Comparison of ENCODE assay signal across 8 cellular contexts in the genomic region with DNA sequence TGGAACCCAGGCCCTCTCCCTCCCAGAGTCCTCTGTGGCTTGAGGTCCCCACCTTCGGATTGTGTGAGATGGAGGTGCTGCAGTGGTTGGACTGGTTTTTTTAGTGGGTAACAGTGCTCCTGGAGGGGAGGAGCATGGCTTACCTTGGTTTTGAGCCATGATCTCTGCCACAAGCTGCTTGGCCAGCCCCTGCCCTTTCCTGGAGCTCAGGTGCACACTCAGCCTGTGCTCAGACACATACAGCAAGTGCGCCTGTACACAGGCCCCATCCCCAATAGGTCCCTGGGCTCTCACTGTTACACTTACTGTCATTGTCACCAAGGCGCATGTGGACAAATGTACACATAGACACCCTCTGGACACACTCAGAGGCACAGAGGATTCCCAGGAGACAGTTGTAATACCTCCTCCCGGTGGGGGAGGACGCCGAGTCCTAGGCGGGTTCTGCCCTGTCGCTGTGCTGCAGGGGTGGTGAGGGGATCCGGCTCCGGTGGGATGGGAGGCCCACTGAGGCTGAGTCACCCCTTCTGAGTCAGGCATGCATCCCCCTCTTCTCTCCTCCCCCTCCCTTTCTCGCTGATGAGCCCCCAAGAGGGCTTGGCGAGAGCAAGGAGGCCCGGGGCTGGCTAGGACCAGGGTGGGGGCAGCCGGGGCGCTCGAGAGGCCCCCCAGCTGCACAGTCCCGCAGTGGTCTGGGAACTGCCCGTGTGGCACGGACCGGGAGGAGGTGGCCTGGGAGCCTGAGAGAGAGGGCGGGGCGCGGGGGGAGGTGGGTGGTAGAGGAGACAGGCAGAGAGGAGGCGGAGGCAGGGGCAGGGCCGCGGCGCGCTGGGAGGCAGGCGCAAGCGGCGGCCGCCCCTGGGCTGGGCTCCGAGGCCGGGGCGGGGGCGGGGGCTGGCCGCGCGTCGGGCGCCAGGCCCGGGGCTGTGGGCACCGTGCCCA. TPM values are rescaled to one million over a fixed set of nuclear protein-coding genes. Genes with fewer than 3 reads are reported as not detected.
DNase-seq lines count a peak whose midpoint lies in the region; TF ChIP-seq lines count a peak whose summit lies in the region.

No MANE protein-coding gene starts in this region.

- TF ChIP-seq CTCF in AG10803 (conservative IDR thresholded peaks at IDR 0.05; ENCODE audit: low read length) (no peak), astrocyte of the spinal cord (IDR thresholded peaks at IDR 0.05; ENCODE audit: low read depth, low read length) (no peak)

- intact Hi-C loops in posterior vena cava (cut with DNase I): no loop called here

- DNase-seq in AG10803 (ENCODE audit: low read depth): peak; percentile 64
- peak; percentile 73 for DNase-seq in HT-29 (ENCODE audit: low spot score)
- DNase-seq in RPMI7951 (ENCODE audit: low read depth): peak; percentile 78
- DNase-seq in astrocyte of the spinal cord (ENCODE audit: low read depth, low spot score): peak; percentile 58
- peak; percentile 82 for DNase-seq in hepatic stellate cell (ENCODE audit: low spot score)
- peak; percentile 90 for DNase-seq in posterior vena cava (ENCODE audit: low spot score)
- DNase-seq in SKM-1 (lab: John Stamatoyannopoulos, UW; ENCODE audit: unreplicated experiment): no peak
- DNase-seq in GF-D8 (lab: John Stamatoyannopoulos, UW): no peak

- peak overlapping the region; percentile 59 for H3K4me3 ChIP-seq in AG10803 (ENCODE audit: low read length)
- peak overlapping the region; percentile 69 for H3K4me3 ChIP-seq in astrocyte of the spinal cord (ENCODE audit: low read depth, low read length)

- in situ Hi-C loops in astrocyte of the spinal cord (cut with HindIII; ENCODE audit: low sequenced_read_pairs): no loop called here

RNA-seq across cellular contexts. Expression of a gene that starts 0.5 kb away (rescaled TPM):
- 74.9 and 76.8 TPM in 2 replicates for total RNA-seq in HT-29 (2014; rRNA removed; shearing (Covaris generic))
- total RNA-seq in RPMI7951 (2014; rRNA removed; shearing (Covaris generic)): 5.6 and 8.8 TPM in 2 replicates
- 10 to 100 TPM; 39.3 to 58.2 TPM for total RNA-seq in posterior vena cava

Comparison
In these comparisons a context has a peak if more than half of its experiments do, and no peak if none do; other contexts are left out.
1. DNase-seq: peak in AG10803 (single experiment), HT-29 (single experiment), RPMI7951 (single experiment), astrocyte of the spinal cord (single experiment), hepatic stellate cell (single experiment) and posterior vena cava (single experiment); none in SKM-1 (single experiment) and GF-D8 (single experiment).